1 cellular context compared by ENCODE assay signal in genomic region chr20:32522775-32523612, GRCh38.
TF ChIP-seq lines count a peak whose summit lies in the region.

No MANE protein-coding gene starts in this region.

TF ChIP-seq in GM12878, 131 proteins besides CTCF, POLR2A, EP300 and RAD21 (continued from another document):
- TF ChIP-seq SIX5 (IDR thresholded peaks at IDR 0.05; ENCODE audit: low read depth, low read length, severe bottlenecking) (no peak), CBX5 (IDR thresholded peaks at IDR 0.05; ENCODE audit: low read depth) (no peak)
TF ChIP-seq in GM12878: peak in this region for 1.
